10 cellular contexts compared by ENCODE assay signal in genomic region chr22:31625257-31625640, GRCh38. TPM values are rescaled to one million over a fixed set of nuclear protein-coding genes. Genes with fewer than 3 reads are reported as not detected.
DNase-seq lines count a peak whose midpoint lies in the region; ATAC-seq and TF ChIP-seq lines count a peak whose summit lies in the region.
"Had no signal": no experiment of that assay in that cellular context is flagged by ENCODE, and none has a peak within 500 bp of the region (broad histone marks: within the 10 kb centered on the region; RNA-seq: fewer than 3 reads in every experiment).

No MANE protein-coding gene starts in this region.

- H3K9me3 ChIP-seq in breast epithelium (no peaks in the 10 kb centered on the region), mammary epithelial cell (replicated peaks; ENCODE audit: insufficient read depth, low read length) (no peaks in the 10 kb centered on the region), mesodermal cell (ENCODE audit: control insufficient read depth, low read length) (no peaks in the 10 kb centered on the region), transverse colon (no peaks in the 10 kb centered on the region)

- peaks cover 95% of the 10 kb centered on the region for H3K79me2 ChIP-seq in mammary epithelial cell (ENCODE audit: insufficient read depth, low read length)

- BruUV-seq in mammary epithelial cell (replicated peaks; lab: Mats Ljungman, UMichigan): no TSS peak

- H3K27ac ChIP-seq in breast epithelium: peak overlapping the region; percentile 40 to 94
- H3K27ac ChIP-seq in mammary epithelial cell (ENCODE audit: insufficient read depth, low read depth, low read length): no peak overlapping the region
- H3K27ac ChIP-seq in coronary artery: peak overlapping the region in 1 of 2 donors; percentile 71
- peak overlapping the region; percentile 47 for H3K27ac ChIP-seq in mesodermal cell (ENCODE audit: low read depth, low read length, severe bottlenecking)
- H3K27ac ChIP-seq in transverse colon: peak overlapping the region; percentile 13 to 73 (median 34)

- no peaks in the 10 kb centered on the region for H3K27me3 Mint-ChIP-seq in activated T-helper 1 cell treated with anti-CD3 and anti-CD28 coated beads, Interleukin-12 subunit alpha, Interleukin-12 subunit beta, Interleukin-2, Interleukin-4 antibody, amounts not matched to agents 30 ng/mL and 10 ng/mL and 1 ng/mL, durations not matched to agents 14 hours and 24 hours and 36 hours (ENCODE audit: insufficient read depth)

- in situ Hi-C loops in mammary epithelial cell (cut with MboI; ENCODE audit: low sequenced_read_pairs in 2 of 2) (no loop called here), transverse colon (cut with MboI; ENCODE audit: low pct_ligation_motif_present in 1 of 4, low pct_unique_long_range_greater_than_20kb in 1 of 4, low sequenced_read_pairs in 3 of 4) (loop anchor here in 1 of 4 donors (25.0 kb wide), 1 partner anchor 138 kb away; the partner anchor contains the start of genes EIF4ENIF1 and SFI1)

- peaks cover 3% of the 10 kb centered on the region for H4K20me1 ChIP-seq in mammary epithelial cell (ENCODE audit: insufficient read depth, low read length)

- no peak for TF ChIP-seq CTCF in breast epithelium (IDR thresholded peaks at IDR 0.05)
- TF ChIP-seq CTCF in mammary epithelial cell (conservative IDR thresholded peaks at IDR 0.05 in 1 of 2, IDR thresholded peaks at IDR 0.05 in 1 of 2; ENCODE audit: extremely low read depth in 1 of 2, insufficient read depth in 1 of 2, low read depth in 1 of 2, low read length in 2 of 2): no peak
- TF ChIP-seq CTCF in coronary artery (IDR thresholded peaks at IDR 0.05): no peak
- no peak for TF ChIP-seq CTCF in transverse colon (IDR thresholded peaks at IDR 0.05)

- TF ChIP-seq EP300 in transverse colon (IDR thresholded peaks at IDR 0.05; ENCODE audit: low read depth): no peak

- H3K9ac ChIP-seq in mammary epithelial cell (ENCODE audit: insufficient read depth, low read length): no peak overlapping the region

- H3K27me3 ChIP-seq in breast epithelium (no peaks in the 10 kb centered on the region), mammary epithelial cell (ENCODE audit: insufficient read depth, low read length) (no peaks in the 10 kb centered on the region), transverse colon (no peaks in the 10 kb centered on the region)

- H3K36me3 ChIP-seq in breast epithelium (no peaks in the 10 kb centered on the region), mammary epithelial cell (ENCODE audit: insufficient read depth, low read length) (peaks cover 7% of the 10 kb centered on the region), mesodermal cell (ENCODE audit: control insufficient read depth, insufficient read depth, low read length) (peaks cover 47% of the 10 kb centered on the region), transverse colon (peaks cover 0 to 10% (median 3%) of the 10 kb centered on the region in 4 donors)

- H2AFZ ChIP-seq in mammary epithelial cell (ENCODE audit: low read depth, low read length): no peak overlapping the region

- intact Hi-C loops in breast epithelium (cut with DNase I; ENCODE audit: low total_unique reads): no loop called here
- intact Hi-C loops in mammary epithelial cell (cut with micrococcal nuclease): no loop called here
- intact Hi-C loops in transverse colon (cut with DNase I; ENCODE audit: low total_unique reads): loop anchor here (5.0 kb wide), 1 partner anchor 138 kb away; the partner anchor contains the start of gene EIF4ENIF1
- intact Hi-C loops in activated T-helper 1 cell treated with anti-CD3 and anti-CD28 coated beads, Interleukin-12 subunit alpha, Interleukin-12 subunit beta, Interleukin-2, Interleukin-4 antibody, amounts not matched to agents 30 ng/mL and 10 ng/mL and 1 ng/mL, durations not matched to agents 14 hours and 24 hours and 36 hours (cut with micrococcal nuclease): no loop called here

- CTCF ChIA-PET in mammary epithelial cell (lab: Charles Lee; ENCODE audit: low non-redundant PET): no interaction called here

- no peaks in the 10 kb centered on the region for H3K9me3 Mint-ChIP-seq in activated T-helper 1 cell treated with anti-CD3 and anti-CD28 coated beads, Interleukin-12 subunit alpha, Interleukin-12 subunit beta, Interleukin-2, Interleukin-4 antibody, amounts not matched to agents 30 ng/mL and 10 ng/mL and 1 ng/mL, durations not matched to agents 14 hours and 24 hours and 36 hours

- dilution Hi-C loops in mammary epithelial cell (cut with HindIII; ENCODE audit: low sequenced_read_pairs): no loop called here

- peaks cover 5% of the 10 kb centered on the region for H3K36me3 Mint-ChIP-seq in activated T-helper 1 cell treated with anti-CD3 and anti-CD28 coated beads, Interleukin-12 subunit alpha, Interleukin-12 subunit beta, Interleukin-2, Interleukin-4 antibody, amounts not matched to agents 30 ng/mL and 10 ng/mL and 1 ng/mL, durations not matched to agents 14 hours and 24 hours and 36 hours (ENCODE audit: low read depth)

- DNase-seq in breast epithelium (ENCODE audit: low spot score in 2 of 2) (no peak), mammary epithelial cell (no peak), coronary artery (ENCODE audit: low spot score) (no peak), transverse colon (no peak), NCI-H526 (lab: John Stamatoyannopoulos, UW) (no peak)
- DNase-seq in activated T-helper 1 cell treated with anti-CD3 and anti-CD28 coated beads, Interleukin-12 subunit alpha, Interleukin-12 subunit beta, Interleukin-2, Interleukin-4 antibody, amounts not matched to agents 30 ng/mL and 10 ng/mL and 1 ng/mL, durations not matched to agents 14 hours and 24 hours and 36 hours (ENCODE audit: low spot score): no peak
- DNase-seq: activated effector memory CD4-positive, alpha-beta T cell treated with Interleukin-2 at 50 U/mL for 16 hours; SIG-M5 had no signal

- no peak overlapping the region for H3K4me3 Mint-ChIP-seq in activated T-helper 1 cell treated with anti-CD3 and anti-CD28 coated beads, Interleukin-12 subunit alpha, Interleukin-12 subunit beta, Interleukin-2, Interleukin-4 antibody, amounts not matched to agents 30 ng/mL and 10 ng/mL and 1 ng/mL, durations not matched to agents 14 hours and 24 hours and 36 hours

- H3K4me1 ChIP-seq in breast epithelium (peaks cover 8 to 12% of the 10 kb centered on the region in 2 donors), mammary epithelial cell (ENCODE audit: insufficient read depth, low read length) (peaks cover 16% of the 10 kb centered on the region), mesodermal cell (ENCODE audit: control insufficient read depth, insufficient read depth, low read length, poor library complexity, severe bottlenecking) (peaks cover 24% of the 10 kb centered on the region), transverse colon (peaks cover 19 to 42% (median 31%) of the 10 kb centered on the region in 4 donors)

- no peak for ATAC-seq in HG03520 (IDR thresholded peaks at IDR 0.05; ENCODE audit: unreplicated experiment)

- peaks cover 37% of the 10 kb centered on the region for H3K4me1 Mint-ChIP-seq in activated T-helper 1 cell treated with anti-CD3 and anti-CD28 coated beads, Interleukin-12 subunit alpha, Interleukin-12 subunit beta, Interleukin-2, Interleukin-4 antibody, amounts not matched to agents 30 ng/mL and 10 ng/mL and 1 ng/mL, durations not matched to agents 14 hours and 24 hours and 36 hours (ENCODE audit: low read depth)

- H3K4me3 ChIP-seq in breast epithelium (peak overlapping the region in 2 of 3 donors; percentile 28 to 52), mammary epithelial cell (replicated peaks in 1 of 3; ENCODE audit: insufficient read depth in 1 of 3, low read depth in 2 of 3, low read length in 3 of 3) (no peak overlapping the region), coronary artery (peak overlapping the region; percentile 23), mesodermal cell (ENCODE audit: extremely low read depth, insufficient read depth, low read length, poor library complexity, severe bottlenecking) (no peak overlapping the region), transverse colon (peak overlapping the region in 1 of 4 donors; percentile 12)

- H3K27ac Mint-ChIP-seq in activated T-helper 1 cell treated with anti-CD3 and anti-CD28 coated beads, Interleukin-12 subunit alpha, Interleukin-12 subunit beta, Interleukin-2, Interleukin-4 antibody, amounts not matched to agents 30 ng/mL and 10 ng/mL and 1 ng/mL, durations not matched to agents 14 hours and 24 hours and 36 hours: no peak overlapping the region

- TF ChIP-seq POLR2A in breast epithelium (IDR thresholded peaks at IDR 0.05) (no peak), transverse colon (IDR thresholded peaks at IDR 0.05) (no peak)

- WGBS in mammary epithelial cell (ENCODE audit: low coverage, missing lambda C conversion rate): 100% methylated on average over 2 of the region's 7 CpGs
- 73 to 78% methylated on average over 6 to 7 of the region's 7 CpGs for WGBS in mesodermal cell (ENCODE audit: insufficient coverage in 2 of 2), 2 experiments
- WGBS in transverse colon (ENCODE audit: low coverage in 1 of 2), 2 donors: 93% methylated on average over 7 of the region's 7 CpGs; no CpG with 5 or more reads in 1 of the 2 donors

- no peak overlapping the region for H3K4me2 ChIP-seq in mammary epithelial cell (ENCODE audit: insufficient read depth, low read depth, low read length)

RNA-seq across cellular contexts. Expression of gene PISD, which starts 36.8 kb away (rescaled TPM):
- total RNA-seq in breast epithelium: 10 to 100 TPM; 49.6 to 58.7 (median 57.0) TPM
- total RNA-seq in mammary epithelial cell: 10 to 100 TPM; 53.7 to 67.8 TPM
- 31.7 TPM for polyA plus RNA-seq in mammary epithelial cell
- polyA minus RNA-seq in mammary epithelial cell: 32.4 TPM
- 29.5 TPM for polyA plus RNA-seq in mesodermal cell (2013, experiment 1 of 2)
- polyA plus RNA-seq in mesodermal cell (2013, experiment 2 of 2): 25.3 TPM
- 100 to 1,000 TPM in 1 of 4 donors, 10 to 100 TPM in 3; 33.7 to 111 (median 47.7) TPM for total RNA-seq in transverse colon
- total RNA-seq in activated T-helper 1 cell treated with anti-CD3 and anti-CD28 coated beads, Interleukin-12 subunit alpha, Interleukin-12 subunit beta, Interleukin-2, Interleukin-4 antibody, amounts not matched to agents 30 ng/mL and 10 ng/mL and 1 ng/mL, durations not matched to agents 14 hours and 24 hours and 36 hours: 43.8 and 43.9 TPM in 2 replicates

Comparison
In these comparisons a context has a peak if more than half of its experiments do, and no peak if none do; other contexts are left out.
1. H3K4me3 ChIP-seq: peak in breast epithelium (2 of 3) and coronary artery (single experiment); none in mammary epithelial cell (0 of 3) and mesodermal cell (single experiment).